Comparison of ENCODE assay signal across 39 cellular contexts in genomic region chr11:63177872-63178271, GRCh38. TPM values are rescaled to one million over a fixed set of nuclear protein-coding genes. Genes with fewer than 3 reads are reported as not detected.
"Had no signal": no experiment of that assay in that cellular context is flagged by ENCODE, and none has a peak within 500 bp of the region (broad histone marks: within the 10 kb centered on the region; RNA-seq: fewer than 3 reads in every experiment).

No MANE protein-coding gene starts in this region.

- ATAC-seq: activated naive CD4-positive, alpha-beta T cell treated with anti-CD3 and anti-CD28 coated beads, Interleukin-2, amount 50 U/mL, for 72 hours; activated naive CD8-positive, alpha-beta T cell treated with anti-CD3 and anti-CD28 coated beads, Interleukin-2, amount 50 U/mL, for 24 hours; activated T-cell treated with anti-CD3 and anti-CD28 coated beads, Interleukin-2, amount 50 U/mL, for 4 hours; activated T-cell treated with anti-CD3 and anti-CD28 coated beads, Interleukin-2, amount 50 U/mL, for 72 hours; activated T-helper 17 cell treated with anti-CD3 and anti-CD28 coated beads, Interleukin-2, amount 50 U/mL, for 72 hours; body of pancreas had no signal

- FAIRE-seq: astrocyte, bronchial epithelial cell had no signal

- H3K27me3 ChIP-seq: adrenal gland, ascending aorta, body of pancreas, brain microvascular endothelial cell, breast epithelium, cardiac muscle cell had no signal

- DNase-seq: activated effector memory CD4-positive, alpha-beta T cell treated with anti-CD3 and anti-CD28 coated beads, Interleukin-2, amount 50 U/mL, for 16 hours; activated effector memory CD4-positive, alpha-beta T cell treated with Interleukin-2 at 50 U/mL for 16 hours; activated gamma-delta T cell; activated gamma-delta T cell treated with Interleukin-2 at 50 U/mL for 16 hours; activated naive CD4-positive, alpha-beta T cell; activated naive CD4-positive, alpha-beta T cell treated with anti-CD3 and anti-CD28 coated beads for 36 hours; activated naive CD4-positive, alpha-beta T cell treated with anti-CD3 and anti-CD28 coated beads, Interleukin-2, amount 10 ng/mL, durations not matched to agents 7 days and 5 days; activated naive CD4-positive, alpha-beta T cell treated with anti-CD3 and anti-CD28 coated beads, Interleukin-2, amount 50 U/mL, for 16 hours; activated naive CD4-positive, alpha-beta T cell treated with Interleukin-2 at 50 U/mL for 16 hours; activated naive CD8-positive, alpha-beta T cell treated with anti-CD3 and anti-CD28 coated beads for 36 hours; activated naive CD8-positive, alpha-beta T cell treated with anti-CD3 and anti-CD28 coated beads, Interleukin-2, amount 10 ng/mL, durations not matched to agents 7 days and 5 days; activated naive CD8-positive, alpha-beta T cell treated with anti-CD3 and anti-CD28 coated beads, Interleukin-2, amount 50 U/mL, for 24 hours; activated T-cell treated with anti-CD3 and anti-CD28 coated beads, Interleukin-2, amount 50 U/mL, for 24 hours; activated T-cell treated with anti-CD3 and anti-CD28 coated beads, Interleukin-2, amount 50 U/mL, for 4 hours; activated T-cell treated with anti-CD3 and anti-CD28 coated beads, Interleukin-2, amount 50 U/mL, for 48 hours; activated T-cell treated with anti-CD3 and anti-CD28 coated beads, Interleukin-2, amount 50 U/mL, for 72 hours; adrenal gland; amniotic stem cell; amygdala; anterior cingulate cortex; aorta; body of pancreas; brain microvascular endothelial cell; caudate nucleus; central memory CD4-positive, alpha-beta T cell; cerebellar nuclear complex had no signal

- H3K27ac ChIP-seq: adrenal gland, ascending aorta, body of pancreas, brain microvascular endothelial cell, breast epithelium, cardiac muscle cell had no signal

- H3K4me1 ChIP-seq: adrenal gland, ascending aorta, body of pancreas, breast epithelium had no signal

- H3K4me3 ChIP-seq: adrenal gland, ascending aorta, body of pancreas, breast epithelium, cardiac muscle cell had no signal

- H3K9me3 ChIP-seq: adrenal gland, body of pancreas had no signal

- H3K36me3 ChIP-seq: adrenal gland, ascending aorta, brain microvascular endothelial cell, cardiac muscle cell had no signal

RNA-seq across cellular contexts. Expression of gene SLC22A24, which starts 33.9 kb away (rescaled TPM):
- total RNA-seq: activated naive CD4-positive, alpha-beta T cell treated with anti-CD3 and anti-CD28 coated beads for 36 hours; activated naive CD4-positive, alpha-beta T cell treated with anti-CD3 and anti-CD28 coated beads, Interleukin-2, amount 50 U/mL, for 72 hours; activated naive CD8-positive, alpha-beta T cell treated with anti-CD3 and anti-CD28 coated beads for 36 hours; activated naive CD8-positive, alpha-beta T cell treated with anti-CD3 and anti-CD28 coated beads, Interleukin-2, amount 10 ng/mL, durations not matched to agents 7 days and 5 days; activated T-cell treated with anti-CD3 and anti-CD28 coated beads, Interleukin-2, amount 50 U/mL, for 4 hours; activated T-cell treated with anti-CD3 and anti-CD28 coated beads, Interleukin-2, amount 50 U/mL, for 72 hours; activated T-helper 1 cell treated with anti-CD3 and anti-CD28 coated beads, Interleukin-12 subunit alpha, Interleukin-12 subunit beta, Interleukin-2, Interleukin-4 antibody, amounts not matched to agents 30 ng/mL and 10 ng/mL and 1 ng/mL, durations not matched to agents 14 hours and 24 hours and 36 hours; activated T-helper 17 cell treated with anti-CD3 and anti-CD28 coated beads, Interleukin-2, amount 50 U/mL, for 72 hours; activated T-helper 2 cell treated with anti-CD3 and anti-CD28 coated beads, Interferon-gamma antibody, Interleukin-2, Interleukin-4, amounts not matched to agents 10 μg/mL and 5 μg/mL and 100 μg/mL, durations not matched to agents 14 hours and 24 hours and 36 hours; adrenal gland; aorta; ascending aorta; astrocyte; body of pancreas; breast epithelium; bronchial epithelial cell; cardiac muscle cell; cardiac septum; cerebellum; chondrocyte had no signal
- polyA plus RNA-seq: adipose tissue, adrenal gland, aorta had no signal
